Comparison of ENCODE assay signal across 8 cellular contexts in the genomic region with DNA sequence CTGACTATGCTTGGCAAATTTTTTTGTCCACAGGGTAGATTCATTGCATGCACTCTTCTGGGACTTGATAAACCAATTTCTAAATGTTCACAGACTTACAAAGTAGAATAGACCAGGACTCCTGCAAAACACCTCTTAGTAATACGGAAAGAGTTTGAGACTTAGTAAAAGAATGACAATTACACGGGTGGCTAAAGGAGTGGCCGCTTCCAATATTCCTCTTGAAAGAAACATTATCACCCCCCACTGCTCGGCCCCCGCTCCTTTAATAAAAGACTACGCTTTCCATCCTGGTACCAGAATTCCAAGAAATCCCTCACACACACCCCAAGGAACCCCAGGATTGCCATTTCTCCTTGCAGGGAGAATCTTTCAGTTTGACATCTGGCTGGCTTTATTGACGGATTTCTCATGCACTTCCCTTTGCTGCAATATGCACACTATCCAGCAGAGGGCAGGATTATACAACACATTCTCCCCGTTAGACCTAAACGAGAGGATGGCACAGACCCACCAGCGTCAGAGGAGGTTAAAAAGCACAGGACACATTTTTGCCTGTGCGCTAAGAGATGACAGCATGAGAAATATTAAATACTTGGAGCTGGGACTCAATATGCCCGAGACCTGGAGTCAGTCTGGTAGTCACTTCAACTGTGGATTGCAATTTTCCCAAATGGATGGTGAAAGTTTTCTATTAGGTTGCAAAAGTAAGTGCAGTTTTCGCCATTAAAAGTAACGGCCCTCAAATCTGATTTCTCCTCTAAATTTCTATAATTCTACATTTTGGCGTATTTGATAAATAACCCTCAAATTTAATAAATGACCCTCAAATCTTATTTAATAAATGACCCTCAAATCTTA. TPM values are rescaled to one million over a fixed set of nuclear protein-coding genes. Genes with fewer than 3 reads are reported as not detected.
DNase-seq lines count a peak whose midpoint lies in the region; ATAC-seq, FAIRE-seq and TF ChIP-seq lines count a peak whose summit lies in the region.

No MANE protein-coding gene starts in this region.

- no peaks in the 10 kb centered on the region for H3K79me2 ChIP-seq in neural cell (replicated peaks; ENCODE audit: insufficient read depth, low read length)

- H3K23ac ChIP-seq in IMR-90 (ENCODE audit: low read depth, low read length) = no peak overlapping the region

- H4K91ac ChIP-seq in IMR-90 (ENCODE audit: insufficient read depth, low read depth, low read length) = no peak overlapping the region

- H3K4me1 ChIP-seq in IMR-90 (ENCODE audit: control insufficient read depth, insufficient read depth, low read length) (peaks cover 1% of the 10 kb centered on the region; the same call in 1 of the 2 replicates), Panc1 (ENCODE audit: control insufficient read depth, insufficient read depth, low read length) (peaks cover 6% of the 10 kb centered on the region)

- H3K4me3 ChIP-seq in IMR-90 (ENCODE audit: insufficient read depth, low read depth, low read length) = no peak overlapping the region
- peak overlapping the region in 1 of 2 experiments; percentile 37; a peak in 2 of 4 replicates for H3K4me3 ChIP-seq in Panc1 (ENCODE audit: low read depth in 2 of 2, low read length in 2 of 2)
- no peak overlapping the region for H3K4me3 ChIP-seq in fibroblast of mammary gland (ENCODE audit: control insufficient read depth, low read depth, low read length)
- peak overlapping the region; percentile 47 for H3K4me3 ChIP-seq in neural cell (ENCODE audit: low read length)

- BruUV-seq in IMR-90 (replicated peaks; lab: Mats Ljungman, UMichigan) (no TSS peak), Panc1 (replicated peaks; lab: Mats Ljungman, UMichigan) (no TSS peak)

- no peaks in the 10 kb centered on the region for H3K9me2 ChIP-seq in neural cell (ENCODE audit: insufficient read depth, low read length)

- TF ChIP-seq RAD21 in IMR-90 (IDR thresholded peaks at IDR 0.05; ENCODE audit: low read length) = peak; percentile 100
- peak; percentile 100 for TF ChIP-seq RAD21 in neural cell (conservative IDR thresholded peaks at IDR 0.05)

- H4K20me1 ChIP-seq in IMR-90 (ENCODE audit: insufficient read depth, low read length) (no peaks in the 10 kb centered on the region), neural cell (ENCODE audit: insufficient read depth) (no peaks in the 10 kb centered on the region)

- in situ Hi-C loops in IMR-90 (cut with MboI; ENCODE audit: low sequenced_read_pairs) (loop anchor here (5.0 kb wide), 1 partner anchor 297 kb away; no protein-coding TSS in a partner anchor), Panc1 (cut with HindIII; ENCODE audit: low pct_unique_long_range_greater_than_20kb, low sequenced_read_pairs) (no loop called here)

- peak; percentile 70 for FAIRE-seq in A204.1 (lab: Jason Lieb, UNC)
- peak; percentile 92 for FAIRE-seq in GM18507 (lab: Jason Lieb, UNC)

- peak overlapping the region; percentile 44; the same call in 1 of the 2 replicates for H3K4ac ChIP-seq in IMR-90 (ENCODE audit: low read depth, low read length)

- H3K36me3 ChIP-seq in IMR-90 (ENCODE audit: control insufficient read depth, insufficient read depth, low read length) (no peaks in the 10 kb centered on the region), Panc1 (ENCODE audit: control insufficient read depth, insufficient read depth, low read length) (no peaks in the 10 kb centered on the region; the same call in 1 of the 2 replicates), neural cell (ENCODE audit: insufficient read depth, low read length) (no peaks in the 10 kb centered on the region)

- H3K27me3 ChIP-seq in IMR-90 (ENCODE audit: control insufficient read depth, insufficient read depth, low read length) (no peaks in the 10 kb centered on the region; the same call in none of the 2 replicates), Panc1 (ENCODE audit: control insufficient read depth, insufficient read depth, low read length) (no peaks in the 10 kb centered on the region), neural cell (ENCODE audit: insufficient read depth, low read depth, low read length) (no peaks in the 10 kb centered on the region)

- no peak overlapping the region for H2AK5ac ChIP-seq in IMR-90 (ENCODE audit: low read depth, low read length)

- H3K18ac ChIP-seq in IMR-90 (ENCODE audit: low read depth, low read length) = no peak overlapping the region

- no peaks in the 10 kb centered on the region for H3K9me3 Mint-ChIP-seq in activated T-cell treated with anti-CD3 and anti-CD28 coated beads, Interleukin-2, amount 50 U/mL, for 4 hours

- H3K14ac ChIP-seq in IMR-90 (replicated peaks; ENCODE audit: low read depth, low read length) = no peak overlapping the region

- no peaks in the 10 kb centered on the region for H3F3A ChIP-seq in neural cell (ENCODE audit: insufficient read depth, low read length, poor library complexity, severe bottlenecking)

- H4K5ac ChIP-seq in IMR-90 (ENCODE audit: low read depth, low read length) = no peak overlapping the region

- CTCF ChIA-PET in IMR-90 (lab: Yijun Ruan, JAX) (interaction anchor here (0.5 to 1.9 kb wide), 13 partner anchors 10 to 328 kb away, joined by 3 to 11 read pairs (median 3); no protein-coding TSS in a partner anchor), Panc1 (lab: Charles Lee) (no interaction called here)

- H3K9me1 ChIP-seq in IMR-90 (ENCODE audit: insufficient read depth, low read length) = no peaks in the 10 kb centered on the region

- H3K56ac ChIP-seq in IMR-90 (ENCODE audit: extremely low read depth, insufficient read depth, low read length) = no peak overlapping the region

- peak; percentile 97 for TF ChIP-seq CTCF in IMR-90 (conservative IDR thresholded peaks at IDR 0.05; ENCODE audit: low read depth, low read length)
- TF ChIP-seq CTCF in Panc1 (IDR thresholded peaks at IDR 0.05) = peak; percentile 81
- TF ChIP-seq CTCF in fibroblast of mammary gland (conservative IDR thresholded peaks at IDR 0.05; ENCODE audit: control insufficient read depth, insufficient read depth, low read depth, low read length) = peak; percentile 91
- TF ChIP-seq CTCF in neural cell (IDR thresholded peaks at IDR 0.05; ENCODE audit: poor library complexity, severe bottlenecking) = peak; percentile 97

- POLR2A ChIA-PET in IMR-90 (lab: Charles Lee; ENCODE audit: unreplicated experiment) (interaction anchor here (0.6 kb wide), 1 partner anchor 55 kb away, joined by 3 read pairs; no protein-coding TSS in a partner anchor), Panc1 (lab: Charles Lee) (no interaction called here)

- no peak overlapping the region for H2AK9ac ChIP-seq in IMR-90 (replicated peaks; ENCODE audit: low read depth, low read length, poor library complexity)

- intact Hi-C loops in IMR-90 (cut with micrococcal nuclease) = loop anchor here (1.0 to 2.0 kb wide), 7 partner anchors 47 to 424 kb away; a partner anchor contains a TSS
- intact Hi-C loops in Panc1 (cut with micrococcal nuclease; ENCODE audit: unreplicated experiment) = loop anchor here (1.0 to 5.0 kb wide), 2 partner anchors 296 to 417 kb away; no protein-coding TSS in a partner anchor

- H3K9ac ChIP-seq in IMR-90 (ENCODE audit: low read depth, low read length) (no peak overlapping the region), neural cell (ENCODE audit: low read length) (no peak overlapping the region)

- no peaks in the 10 kb centered on the region for H3K9me3 ChIP-seq in IMR-90 (ENCODE audit: control insufficient read depth, insufficient read depth, low read length)
- no peaks in the 10 kb centered on the region for H3K9me3 ChIP-seq in Panc1 (ENCODE audit: control insufficient read depth, insufficient read depth, low read depth, low read length)
- no peaks in the 10 kb centered on the region for H3K9me3 ChIP-seq in neural cell (ENCODE audit: low read length)

- H2AFZ ChIP-seq in IMR-90 (replicated peaks; ENCODE audit: low read length, poor library complexity) (peak overlapping the region; percentile 66), neural cell (ENCODE audit: low read depth, low read length) (no peak overlapping the region)

- no peaks in the 10 kb centered on the region for H3K79me1 ChIP-seq in IMR-90 (ENCODE audit: low read depth in 1 of 2, low read length in 2 of 2)

- H2BK15ac ChIP-seq in IMR-90 (ENCODE audit: low read depth, low read length) = no peak overlapping the region

- TF ChIP-seq EP300 in neural cell (conservative IDR thresholded peaks at IDR 0.05; ENCODE audit: poor library complexity, severe bottlenecking) = no peak

- H3K36me3 Mint-ChIP-seq in activated T-cell treated with anti-CD3 and anti-CD28 coated beads, Interleukin-2, amount 50 U/mL, for 4 hours (ENCODE audit: insufficient read depth) = no peaks in the 10 kb centered on the region

- no peak overlapping the region for H4K8ac ChIP-seq in IMR-90 (ENCODE audit: low read depth in 2 of 2, low read length in 2 of 2)

- no peak for TF ChIP-seq POLR2A in IMR-90 (IDR thresholded peaks at IDR 0.05; ENCODE audit: low read depth, low read length)

- peak overlapping the region; percentile 50; the same call in 1 of the 2 replicates for H2BK20ac ChIP-seq in IMR-90 (ENCODE audit: low read depth, low read length)

- H3K4me3 Mint-ChIP-seq in activated T-cell treated with anti-CD3 and anti-CD28 coated beads, Interleukin-2, amount 50 U/mL, for 4 hours = no peak overlapping the region

- DNase-seq in GM18507 (ENCODE audit: extremely low spot score, insufficient read length, low read depth) (peak; percentile 12), IMR-90 (peak; percentile 78), Panc1 (ENCODE audit: low read depth, low spot score) (peak; percentile 50), fibroblast of mammary gland (ENCODE audit: low read depth) (peak; percentile 76), stromal cell of bone marrow (ENCODE audit: low read depth) (peak; percentile 43)
- DNase-seq in activated T-cell treated with anti-CD3 and anti-CD28 coated beads, Interleukin-2, amount 50 U/mL, for 4 hours = peak; percentile 52

- peak overlapping the region; percentile 63; the same call in 1 of the 2 replicates for H2BK120ac ChIP-seq in IMR-90 (ENCODE audit: low read depth, low read length)

- ATAC-seq in IMR-90 (ENCODE audit: low read depth) (peak; percentile 84), Panc1 (peak; percentile 89)
- ATAC-seq in activated T-cell treated with anti-CD3 and anti-CD28 coated beads, Interleukin-2, amount 50 U/mL, for 4 hours = peak; percentile 76 to 78

- peaks cover 5% of the 10 kb centered on the region for H3K27me3 Mint-ChIP-seq in activated T-cell treated with anti-CD3 and anti-CD28 coated beads, Interleukin-2, amount 50 U/mL, for 4 hours (ENCODE audit: low read depth)

- peak overlapping the region; percentile 85 for H3K4me2 ChIP-seq in IMR-90 (ENCODE audit: low read depth, low read length)
- H3K4me2 ChIP-seq in neural cell (ENCODE audit: low read length) = no peak overlapping the region

- no peaks in the 10 kb centered on the region for H3K4me1 Mint-ChIP-seq in activated T-cell treated with anti-CD3 and anti-CD28 coated beads, Interleukin-2, amount 50 U/mL, for 4 hours (ENCODE audit: low read depth)

- H3K27ac ChIP-seq in IMR-90 (ENCODE audit: insufficient read depth, low read length) (no peak overlapping the region), Panc1 (ENCODE audit: low read length) (no peak overlapping the region), neural cell (ENCODE audit: low read length) (peak overlapping the region; percentile 38)

- WGBS in IMR-90 (ENCODE audit: extremely low coverage in 2 of 2, insufficient read length in 1 of 2), 2 experiments = 12% methylated on average over 7 of the region's 15 CpGs; no CpG with 5 or more reads in 1 of the 2 experiments

- peak overlapping the region; percentile 76 for H2BK5ac ChIP-seq in IMR-90 (ENCODE audit: low read depth, low read length, poor library complexity, severe bottlenecking)

- dilution Hi-C loops in IMR-90 (cut with HindIII; ENCODE audit: low sequenced_read_pairs, unreplicated experiment) = no loop called here

RNA-seq across cellular contexts. Expression of a gene that starts 46.6 kb away (rescaled TPM):
- total RNA-seq in IMR-90 (2012; rRNA removed) (3.9 and 4.3 TPM in 2 replicates), Panc1 (2021; ENCODE audit: unreplicated experiment) (4.7 TPM)
- polyA plus RNA-seq in IMR-90 (2012; rRNA removed) (4.2 and 6.2 TPM in 2 replicates), neural cell (6.5 and 13.9 TPM in 2 replicates)
- polyA plus RNA-seq in IMR-90 (2012; cell fraction: cytosol; rRNA removed) = 2.2 and 3.7 TPM in 2 replicates
- polyA plus RNA-seq in IMR-90 (2012; cell fraction: nucleus; rRNA removed; ENCODE audit: low replicate concordance) = 2.4 and 5.8 TPM in 2 replicates
- 2.5 TPM for polyA plus RNA-seq in Panc1 (2012; ENCODE audit: insufficient read length)
- total RNA-seq in activated T-cell treated with anti-CD3 and anti-CD28 coated beads, Interleukin-2, amount 50 U/mL, for 4 hours = 1 to 10 TPM; 1.4 to 2.8 (median 1.7) TPM
- 5.8 and 9.5 TPM in 2 replicates for polyA minus RNA-seq in neural cell

Comparison
In these comparisons a context has a peak if more than half of its experiments do, and no peak if none do; other contexts are left out.
1. DNase-seq: peak in every context shown above with its lines; median percentile 78 in IMR-90; 76 in fibroblast of mammary gland; 52 in activated T-cell treated with anti-CD3 and anti-CD28 coated beads, Interleukin-2, amount 50 U/mL, for 4 hours; 50 in Panc1; 43 in stromal cell of bone marrow; 12 in GM18507.